2 cellular contexts compared by ENCODE assay signal in the genomic region with DNA sequence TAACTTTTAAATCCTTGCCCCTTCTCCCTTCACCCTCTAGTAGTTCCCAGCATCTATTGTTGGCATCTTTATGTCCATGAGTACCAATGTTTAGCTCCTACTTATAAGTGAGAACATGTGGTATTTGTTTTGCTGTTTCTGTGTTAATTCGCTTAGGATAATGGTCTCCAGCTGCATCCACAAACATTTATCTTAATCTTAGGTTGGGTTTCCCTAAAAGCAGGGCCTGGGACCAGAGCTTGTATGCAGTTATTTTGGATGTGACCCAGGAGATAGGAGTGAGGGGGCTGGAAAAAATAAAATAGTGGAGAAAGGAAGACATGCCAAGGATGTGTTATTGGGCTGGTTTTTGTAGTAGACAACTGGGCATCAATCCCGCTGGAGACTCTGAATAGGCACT.
TF ChIP-seq lines count a peak whose summit lies in the region.

No MANE protein-coding gene starts in this region.

TF ChIP-seq in SK-N-SH, 30 proteins besides CTCF, POLR2A, EP300 and RAD21 (continued from another document):
- TF ChIP-seq IRF3 (IDR thresholded peaks at IDR 0.05; ENCODE audit: low read depth, low read length) (no peak), GATA2 (CRISPR knock-in tag; IDR thresholded peaks at IDR 0.05) (peak; percentile 86), RXRA (IDR thresholded peaks at IDR 0.05; ENCODE audit: borderline replicate concordance, low read depth) (no peak), MXI1 (IDR thresholded peaks at IDR 0.05; ENCODE audit: low read depth, low read length) (no peak; the same call in 1 of the 2 replicates), TEAD4 (IDR thresholded peaks at IDR 0.05; ENCODE audit: borderline replicate concordance, insufficient read depth) (no peak), TCF12 (IDR thresholded peaks at IDR 0.05) (peak; percentile 35; the same call in 1 of the 2 replicates), RCOR1 (IDR thresholded peaks at IDR 0.05; ENCODE audit: low read length) (peak; percentile 97), FOSL2 (IDR thresholded peaks at IDR 0.05; ENCODE audit: borderline replicate concordance, low read depth) (no peak), FOXJ3 (CRISPR knock-in tag; IDR thresholded peaks at IDR 0.05) (peak; percentile 52; the same call in 1 of the 2 replicates)
- TF ChIP-seq, protein P1, sequence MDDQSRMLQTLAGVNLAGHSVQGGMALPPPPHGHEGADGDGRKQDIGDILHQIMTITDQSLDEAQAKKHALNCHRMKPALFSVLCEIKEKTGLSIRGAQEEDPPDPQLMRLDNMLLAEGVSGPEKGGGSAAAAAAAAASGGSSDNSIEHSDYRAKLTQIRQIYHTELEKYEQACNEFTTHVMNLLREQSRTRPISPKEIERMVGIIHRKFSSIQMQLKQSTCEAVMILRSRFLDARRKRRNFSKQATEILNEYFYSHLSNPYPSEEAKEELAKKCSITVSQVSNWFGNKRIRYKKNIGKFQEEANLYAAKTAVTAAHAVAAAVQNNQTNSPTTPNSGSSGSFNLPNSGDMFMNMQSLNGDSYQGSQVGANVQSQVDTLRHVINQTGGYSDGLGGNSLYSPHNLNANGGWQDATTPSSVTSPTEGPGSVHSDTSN (IDR thresholded peaks at IDR 0.05) = no peak

TF ChIP-seq in SK-N-SH treated with all-trans-retinoic acid at 6 μM for 48 hours, 23 proteins besides CTCF, POLR2A, EP300 and RAD21 (continued from another document):
- TF ChIP-seq, protein P2, sequence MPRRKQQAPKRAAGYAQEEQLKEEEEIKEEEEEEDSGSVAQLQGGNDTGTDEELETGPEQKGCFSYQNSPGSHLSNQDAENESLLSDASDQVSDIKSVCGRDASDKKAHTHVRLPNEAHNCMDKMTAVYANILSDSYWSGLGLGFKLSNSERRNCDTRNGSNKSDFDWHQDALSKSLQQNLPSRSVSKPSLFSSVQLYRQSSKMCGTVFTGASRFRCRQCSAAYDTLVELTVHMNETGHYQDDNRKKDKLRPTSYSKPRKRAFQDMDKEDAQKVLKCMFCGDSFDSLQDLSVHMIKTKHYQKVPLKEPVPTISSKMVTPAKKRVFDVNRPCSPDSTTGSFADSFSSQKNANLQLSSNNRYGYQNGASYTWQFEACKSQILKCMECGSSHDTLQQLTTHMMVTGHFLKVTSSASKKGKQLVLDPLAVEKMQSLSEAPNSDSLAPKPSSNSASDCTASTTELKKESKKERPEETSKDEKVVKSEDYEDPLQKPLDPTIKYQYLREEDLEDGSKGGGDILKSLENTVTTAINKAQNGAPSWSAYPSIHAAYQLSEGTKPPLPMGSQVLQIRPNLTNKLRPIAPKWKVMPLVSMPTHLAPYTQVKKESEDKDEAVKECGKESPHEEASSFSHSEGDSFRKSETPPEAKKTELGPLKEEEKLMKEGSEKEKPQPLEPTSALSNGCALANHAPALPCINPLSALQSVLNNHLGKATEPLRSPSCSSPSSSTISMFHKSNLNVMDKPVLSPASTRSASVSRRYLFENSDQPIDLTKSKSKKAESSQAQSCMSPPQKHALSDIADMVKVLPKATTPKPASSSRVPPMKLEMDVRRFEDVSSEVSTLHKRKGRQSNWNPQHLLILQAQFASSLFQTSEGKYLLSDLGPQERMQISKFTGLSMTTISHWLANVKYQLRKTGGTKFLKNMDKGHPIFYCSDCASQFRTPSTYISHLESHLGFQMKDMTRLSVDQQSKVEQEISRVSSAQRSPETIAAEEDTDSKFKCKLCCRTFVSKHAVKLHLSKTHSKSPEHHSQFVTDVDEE (CRISPR knock-in tag; IDR thresholded peaks at IDR 0.05) = peak; percentile 89
